ENCODE assay signal across 10 cellular contexts in the genomic region with DNA sequence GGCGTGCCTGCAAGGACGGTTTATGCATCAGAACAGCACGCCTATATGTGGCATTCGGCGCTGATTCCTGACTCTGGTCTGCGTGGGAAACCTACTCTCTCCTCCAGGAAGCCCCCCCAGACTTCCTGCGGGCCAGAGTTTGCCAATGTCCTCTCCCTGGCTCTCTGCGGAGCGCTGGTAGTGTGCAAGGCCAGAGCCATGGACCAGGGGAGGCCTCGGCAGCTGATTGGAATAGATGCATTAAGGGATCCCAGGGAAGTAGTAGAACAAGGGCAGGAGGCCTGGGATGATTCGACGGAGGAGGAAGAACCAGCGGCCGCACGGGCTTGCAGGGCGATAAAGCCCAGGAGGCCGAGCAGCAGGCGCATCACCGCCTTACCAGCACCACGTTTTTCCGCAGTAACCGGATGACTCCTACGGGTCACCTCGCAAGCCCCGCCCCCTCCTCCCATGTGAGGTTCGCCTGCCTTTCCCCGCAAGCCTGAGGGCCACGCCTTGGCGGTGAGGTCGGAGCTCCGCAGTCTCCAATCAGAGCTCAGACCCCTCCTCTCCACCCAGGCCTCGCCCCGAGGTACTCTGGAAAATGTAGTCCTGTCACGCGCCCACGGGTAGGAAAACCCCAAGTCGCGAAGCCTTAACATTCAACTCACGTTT. TPM values are rescaled to one million over a fixed set of nuclear protein-coding genes. Genes with fewer than 3 reads are reported as not detected.
DNase-seq lines count a peak whose midpoint lies in the region; ATAC-seq and TF ChIP-seq lines count a peak whose summit lies in the region.
"Had no signal": no experiment of that assay in that cellular context is flagged by ENCODE, and none has a peak within 500 bp of the region (broad histone marks: within the 10 kb centered on the region; RNA-seq: fewer than 3 reads in every experiment).

No MANE protein-coding gene starts in this region.

- no peak overlapping the region for H2BK12ac ChIP-seq in mesenchymal stem cell (ENCODE audit: low read length in 2 of 2)

- H4K8ac ChIP-seq in mesenchymal stem cell (ENCODE audit: low read length), result no peak overlapping the region

- WGBS in GM23248 (ENCODE audit: low coverage in 1 of 2, low lambda C conversion rate in 2 of 2, missing lambda C conversion rate in 2 of 2), 2 experiments, result 19 to 21% methylated on average over 37 to 39 of the region's 39 CpGs
- 72% methylated on average over 38 of the region's 39 CpGs for WGBS in mesenchymal stem cell

- H2AFZ ChIP-seq in GM23248, result no peak overlapping the region
- no peak overlapping the region for H2AFZ ChIP-seq in mesenchymal stem cell (ENCODE audit: low read depth, low read length)
- H2AFZ ChIP-seq: parathyroid adenoma had no signal

- H3K9me3 ChIP-seq in GM23248 (ENCODE audit: low read depth), result no peaks in the 10 kb centered on the region
- H3K9me3 ChIP-seq in mesenchymal stem cell (ENCODE audit: control insufficient read depth, low read length), result no peaks in the 10 kb centered on the region
- H3K9me3 ChIP-seq in T-helper 17 cell (ENCODE audit: control insufficient read depth, low read length, poor library complexity, severe bottlenecking), result no peaks in the 10 kb centered on the region

- H4K91ac ChIP-seq in mesenchymal stem cell (ENCODE audit: low read length), result no peak overlapping the region

- H3K9me3 Mint-ChIP-seq in HFFc6, result no peaks in the 10 kb centered on the region

- H3K4me1 Mint-ChIP-seq in HFFc6 (ENCODE audit: low read depth) (peaks cover 16% of the 10 kb centered on the region), T-helper 17 cell (peaks cover 9% of the 10 kb centered on the region)

- H3K4me2 ChIP-seq in GM23248 (ENCODE audit: unreplicated experiment) (peak overlapping the region; percentile 12), mesenchymal stem cell (ENCODE audit: low read length, poor library complexity, severe bottlenecking) (no peak overlapping the region)

- H2BK120ac ChIP-seq in mesenchymal stem cell (ENCODE audit: low read depth, low read length), result no peak overlapping the region

- H3K4ac ChIP-seq in mesenchymal stem cell (ENCODE audit: low read depth in 1 of 2, low read length in 2 of 2), result no peak overlapping the region

- TF ChIP-seq CTCF in cardiac fibroblast (IDR thresholded peaks at IDR 0.05; ENCODE audit: low read depth, low read length) (no peak), HFFc6 (IDR thresholded peaks at IDR 0.05) (no peak)

- H2BK15ac ChIP-seq in mesenchymal stem cell (ENCODE audit: low read depth, poor library complexity, severe bottlenecking), result no peak overlapping the region

- H3K18ac ChIP-seq in mesenchymal stem cell (ENCODE audit: low read depth in 1 of 2, low read length in 2 of 2), result no peak overlapping the region

- no peaks in the 10 kb centered on the region for H3K9me2 ChIP-seq in GM23248 (ENCODE audit: insufficient read depth)

- H3F3A ChIP-seq in GM23248 (ENCODE audit: insufficient read depth), result no peaks in the 10 kb centered on the region

- H3K36me3 ChIP-seq in GM23248 (ENCODE audit: low read depth) (no peaks in the 10 kb centered on the region), mesenchymal stem cell (ENCODE audit: control insufficient read depth in 1 of 2, insufficient read depth in 2 of 2, low read depth in 1 of 2, low read length in 2 of 2) (peaks cover 0 to 7% of the 10 kb centered on the region in 2 experiments)

- in situ Hi-C loops in GM23248 (cut with MboI), result no loop called here

- H3K27me3 ChIP-seq in GM23248 (replicated peaks; ENCODE audit: insufficient read depth) (peaks cover 5% of the 10 kb centered on the region), mesenchymal stem cell (ENCODE audit: control insufficient read depth in 1 of 2, insufficient read depth in 1 of 2, low read length in 2 of 2) (peaks cover 0 to 1% of the 10 kb centered on the region in 2 experiments)

- DNase-seq in GM23248 (peak; percentile 77), UCSD-AML1 (lab: John Stamatoyannopoulos, UW; ENCODE audit: unreplicated experiment) (peak; percentile 92), cardiac fibroblast (ENCODE audit: low read depth in 2 of 2) (peak; percentile 49 to 85), kidney tubule cell (ENCODE audit: low spot score) (peak; percentile 56), mesenchymal stem cell (no peak), HFFc6 (no peak), T-helper 17 cell (no peak)
- peak; percentile 45 for DNase-seq in stimulated activated CD8-positive, alpha-beta memory T cell treated with anti-CD3 and anti-CD28 coated beads, Interleukin-12 subunit alpha, Interleukin-12 subunit beta, amount 100 ng/mL, for 1 hour (ENCODE audit: low read depth)

- H3K4me3 ChIP-seq in GM23248, result no peak overlapping the region
- no peak overlapping the region for H3K4me3 ChIP-seq in cardiac fibroblast (replicated peaks in 1 of 2; ENCODE audit: low read depth in 2 of 2, low read length in 2 of 2)
- H3K4me3 ChIP-seq in mesenchymal stem cell (ENCODE audit: insufficient read depth in 1 of 2, low read depth in 1 of 2, low read length in 2 of 2), result peak overlapping the region in 1 of 2 experiments; percentile 20

- H3K36me3 Mint-ChIP-seq in HFFc6 (ENCODE audit: low read depth) (peaks cover 9% of the 10 kb centered on the region; the same call in 1 of the 2 replicates), T-helper 17 cell (ENCODE audit: low read depth) (peaks cover 3% of the 10 kb centered on the region)

- H3K27ac ChIP-seq in GM23248 (no peak overlapping the region), mesenchymal stem cell (ENCODE audit: low read length, poor library complexity, severe bottlenecking) (no peak overlapping the region)
- H3K27ac ChIP-seq: parathyroid adenoma had no signal

- H3K79me2 ChIP-seq in GM23248 (ENCODE audit: insufficient read depth), result peaks cover 23% of the 10 kb centered on the region
- H3K79me2 ChIP-seq: parathyroid adenoma had no signal

- no peak overlapping the region for H2AK5ac ChIP-seq in mesenchymal stem cell (ENCODE audit: low read length, severe bottlenecking)

- H3K14ac ChIP-seq in mesenchymal stem cell (ENCODE audit: low read length in 2 of 2), result no peak overlapping the region

- H4K20me1 ChIP-seq in GM23248 (ENCODE audit: insufficient read depth), result no peaks in the 10 kb centered on the region

- H2BK5ac ChIP-seq in mesenchymal stem cell (ENCODE audit: low read depth, low read length, poor library complexity, severe bottlenecking), result no peak overlapping the region

- H3K23ac ChIP-seq in mesenchymal stem cell (ENCODE audit: low read length in 2 of 2), result no peak overlapping the region

- H3K27me3 Mint-ChIP-seq in HFFc6 (ENCODE audit: insufficient read depth) (no peaks in the 10 kb centered on the region; the same call in none of the 2 replicates), T-helper 17 cell (peaks cover 66% of the 10 kb centered on the region)

- H3K9ac ChIP-seq in GM23248 (no peak overlapping the region), mesenchymal stem cell (ENCODE audit: low read length) (no peak overlapping the region)
- H3K9ac ChIP-seq: parathyroid adenoma had no signal

- ATAC-seq in T-helper 17 cell, result no peak

- no peak overlapping the region for H3K4me3 Mint-ChIP-seq in HFFc6
- H3K4me3 Mint-ChIP-seq in T-helper 17 cell, result no peak overlapping the region

- H3K4me1 ChIP-seq in GM23248 (ENCODE audit: insufficient read depth), result peaks cover 5% of the 10 kb centered on the region; the same call in 1 of the 2 replicates
- peaks cover 1% of the 10 kb centered on the region for H3K4me1 ChIP-seq in mesenchymal stem cell (ENCODE audit: control insufficient read depth, insufficient read depth, low read depth, low read length)

- no peaks in the 10 kb centered on the region for H3K79me1 ChIP-seq in mesenchymal stem cell (replicated peaks; ENCODE audit: low read length, poor library complexity, severe bottlenecking)

- H3K27ac Mint-ChIP-seq in HFFc6 (no peak overlapping the region), T-helper 17 cell (no peak overlapping the region)

RNA-seq across cellular contexts. Expression of gene CLEC11A, which starts 5.0 kb away (rescaled TPM):
- 145 and 164 TPM in 2 replicates for total RNA-seq in GM23248 (2014; rRNA removed; shearing (Covaris generic))
- polyA plus RNA-seq in GM23248 (2016; fragmentation: Nextera tagmentation; extraction: Ambion mirVana), result 122 and 127 TPM in 2 replicates
- polyA plus RNA-seq in mesenchymal stem cell (2013, experiment 1 of 2), result 2.0 TPM
- 2.5 TPM for polyA plus RNA-seq in mesenchymal stem cell (2013, experiment 2 of 2)
- 100 to 1,000 TPM; 140 to 182 (median 164) TPM for total RNA-seq in HFFc6 (2021; fragmentation: NEBNext Ultra II Directional; extraction: Animal tissue kit (Norgen Biotek cat#: 25700))
- under 1 TPM in 1 of 2 donors, not detected in 1; 0.39 TPM for total RNA-seq in T-helper 17 cell

RNA-seq across cellular contexts. Expression of gene SHANK1, which starts 8.6 kb away (rescaled TPM):
- 2.7 and 7.1 TPM in 2 replicates for total RNA-seq in GM23248 (2014; rRNA removed; shearing (Covaris generic))
- 0.58 and 0.62 TPM in 2 replicates for polyA plus RNA-seq in GM23248 (2016; fragmentation: Nextera tagmentation; extraction: Ambion mirVana)
- polyA plus RNA-seq in mesenchymal stem cell (2013, experiment 1 of 2), result 0.17 TPM
- polyA plus RNA-seq in mesenchymal stem cell (2013, experiment 2 of 2), result 0.22 TPM
- total RNA-seq in HFFc6 (2021; fragmentation: NEBNext Ultra II Directional; extraction: Animal tissue kit (Norgen Biotek cat#: 25700)), result 10 to 100 TPM in 4 of 6 experiments, 1 to 10 TPM in 2; 5.4 to 16.7 (median 14.7) TPM
- not detected for total RNA-seq in T-helper 17 cell

RNA-seq across cellular contexts. Expression of gene GPR32, which starts 42.1 kb away (rescaled TPM):
- not detected in 2 replicates for total RNA-seq in GM23248 (2014; rRNA removed; shearing (Covaris generic))
- not detected in 2 replicates for polyA plus RNA-seq in GM23248 (2016; fragmentation: Nextera tagmentation; extraction: Ambion mirVana)
- polyA plus RNA-seq in mesenchymal stem cell (2013, experiment 1 of 2), result not detected
- not detected for polyA plus RNA-seq in mesenchymal stem cell (2013, experiment 2 of 2)
- not detected for total RNA-seq in HFFc6 (2021; fragmentation: NEBNext Ultra II Directional; extraction: Animal tissue kit (Norgen Biotek cat#: 25700))
- not detected for total RNA-seq in T-helper 17 cell
- total RNA-seq: HT1080 had no signal

Comparison
In these comparisons a context has a peak if more than half of its experiments do, and no peak if none do; other contexts are left out.
1. DNase-seq: peak in GM23248 (single experiment), UCSD-AML1 (single experiment), cardiac fibroblast (2 of 2), kidney tubule cell (single experiment) and stimulated activated CD8-positive, alpha-beta memory T cell treated with anti-CD3 and anti-CD28 coated beads, Interleukin-12 subunit alpha, Interleukin-12 subunit beta, amount 100 ng/mL, for 1 hour (single experiment); none in mesenchymal stem cell (single experiment), HFFc6 (single experiment) and T-helper 17 cell (0 of 3).
2. RNA of gene CLEC11A, which starts 5.0 kb away (total RNA-seq): 140 to 182 TPM in HFFc6 and 145 to 164 TPM in GM23248; 0.39 TPM in T-helper 17 cell; every median in the first group is over 100 times any median in the second.